ENCODE assay signal across 10 cellular contexts in genomic region chr20:13029687-13030510, GRCh38. TPM values are rescaled to one million over a fixed set of nuclear protein-coding genes. Genes with fewer than 3 reads are reported as not detected.
A peak's percentile ranks its signal among the peaks of the same experiment; 100 is the strongest.
DNase-seq lines count a peak whose midpoint lies in the region; ATAC-seq, FAIRE-seq and TF ChIP-seq lines count a peak whose summit lies in the region.
"Had no signal": no experiment of that assay in that cellular context is flagged by ENCODE, and none has a peak within 500 bp of the region (broad histone marks: within the 10 kb centered on the region; RNA-seq: fewer than 3 reads in every experiment).

No MANE protein-coding gene starts in this region.

- BruUV-seq in Caco-2 (replicated peaks; lab: Mats Ljungman, UMichigan) (TSS peak; percentile 38), endothelial cell of umbilical vein (replicated peaks; lab: Mats Ljungman, UMichigan) (no TSS peak)

- no peaks in the 10 kb centered on the region for H4K20me1 ChIP-seq in endothelial cell of umbilical vein (replicated peaks; ENCODE audit: control insufficient read depth, extremely low read depth, insufficient read depth, low read length)

- H3K4me1 ChIP-seq in Caco-2 (peaks cover 18% of the 10 kb centered on the region), endothelial cell of umbilical vein (ENCODE audit: control insufficient read depth, extremely low read depth, insufficient read depth, low read length) (peaks cover 11% of the 10 kb centered on the region)

- H3K4me3 ChIP-seq in Caco-2 (ENCODE audit: low read depth, low read length) (no peak overlapping the region), endothelial cell of umbilical vein (replicated peaks in 1 of 3; ENCODE audit: insufficient read depth in 1 of 3, low read depth in 1 of 3, low read length in 3 of 3) (no peak overlapping the region)

- ATAC-seq in omental fat pad (ENCODE audit: low FRiP score): peak; percentile 96
- ATAC-seq in HG03196 (IDR thresholded peaks at IDR 0.05; ENCODE audit: unreplicated experiment): no peak

- no peaks in the 10 kb centered on the region for H3K9me3 Mint-ChIP-seq in Caco-2 (ENCODE audit: unreplicated experiment)

- no peaks in the 10 kb centered on the region for H3K27me3 Mint-ChIP-seq in Caco-2 (ENCODE audit: insufficient read depth, unreplicated experiment)

- DNase-seq in Caco-2 (peak; percentile 66 to 75), LoVo (ENCODE audit: low spot score) (peak; percentile 90), endothelial cell of umbilical vein (ENCODE audit: low read depth, low spot score) (peak; percentile 18), omental fat pad (ENCODE audit: low spot score) (no peak), NOMO-1 treated with DMSO at 0.1 percent for 48 hours (lab: John Stamatoyannopoulos, UW; ENCODE audit: unreplicated experiment) (no peak), D721Med (ENCODE audit: insufficient read length, low spot score) (no peak), NCI-H2029 treated with DMSO at 0.1 percent for 48 hours (lab: John Stamatoyannopoulos, UW) (no peak)
- DNase-seq: activated naive CD4-positive, alpha-beta T cell; immature natural killer cell had no signal

- H3K79me2 ChIP-seq in endothelial cell of umbilical vein (ENCODE audit: control insufficient read depth, insufficient read depth, low read length): no peaks in the 10 kb centered on the region

- peak overlapping the region; percentile 15 for H2AFZ ChIP-seq in endothelial cell of umbilical vein (ENCODE audit: low read depth, low read length)

- H3K36me3 ChIP-seq in Caco-2 (ENCODE audit: control insufficient read depth, insufficient read depth, low read length) (peaks cover 5% of the 10 kb centered on the region), endothelial cell of umbilical vein (ENCODE audit: control insufficient read depth in 2 of 2, extremely low read depth in 1 of 2, insufficient read depth in 2 of 2, low read length in 2 of 2) (no peaks in the 10 kb centered on the region)

- no peaks in the 10 kb centered on the region for H3K9me3 ChIP-seq in Caco-2
- no peaks in the 10 kb centered on the region for H3K9me3 ChIP-seq in endothelial cell of umbilical vein (replicated peaks; ENCODE audit: control insufficient read depth, insufficient read depth, low read length)

- POLR2A ChIA-PET in Caco-2 (lab: Charles Lee) (no interaction called here), endothelial cell of umbilical vein (lab: Charles Lee) (no interaction called here)

- FAIRE-seq in endothelial cell of umbilical vein (lab: Jason Lieb, UNC) (peak; percentile 70), D721Med (lab: Jason Lieb, UNC) (no peak)

- H3K9me1 ChIP-seq in endothelial cell of umbilical vein (replicated peaks; ENCODE audit: control insufficient read depth, extremely low read depth, insufficient read depth, low read length): no peaks in the 10 kb centered on the region

- TF ChIP-seq POLR2A in endothelial cell of umbilical vein (IDR thresholded peaks at IDR 0.05; ENCODE audit: low read depth, low read length): no peak

- intact Hi-C loops in Caco-2 (cut with micrococcal nuclease; ENCODE audit: unreplicated experiment) (loop anchor here (1.0 kb wide), 1 partner anchor 21 kb away; no protein-coding TSS in a partner anchor), endothelial cell of umbilical vein (cut with micrococcal nuclease) (no loop called here)

- peaks cover 11% of the 10 kb centered on the region for H3K36me3 Mint-ChIP-seq in Caco-2 (ENCODE audit: insufficient read depth, unreplicated experiment)

- no peak overlapping the region for H3K9ac ChIP-seq in endothelial cell of umbilical vein (replicated peaks; ENCODE audit: extremely low read depth, insufficient read depth, low read length)

- dilution Hi-C loops in endothelial cell of umbilical vein (cut with MboI; ENCODE audit: extremely low pct_ligation_motif_present, low sequenced_read_pairs): no loop called here

- CTCF ChIA-PET in Caco-2 (lab: Charles Lee): interaction anchor here (1.3 kb wide), 1 partner anchor 60 kb away, joined by 3 read pairs; no protein-coding TSS in a partner anchor
- CTCF ChIA-PET in endothelial cell of umbilical vein (lab: Charles Lee): interaction anchor here (1.1 to 1.3 kb wide), 2 partner anchors 9 to 12 kb away, joined by 4 read pairs; no protein-coding TSS in a partner anchor

- H3K4me3 Mint-ChIP-seq in Caco-2 (ENCODE audit: unreplicated experiment): peak overlapping the region; percentile 22
- H3K4me3 Mint-ChIP-seq: immature natural killer cell had no signal

- no peak overlapping the region for H3K4me2 ChIP-seq in endothelial cell of umbilical vein (ENCODE audit: insufficient read depth, low read length)

- H3K27me3 ChIP-seq in Caco-2 (replicated peaks; ENCODE audit: control insufficient read depth, insufficient read depth, low read length) (no peaks in the 10 kb centered on the region), endothelial cell of umbilical vein (ENCODE audit: control insufficient read depth in 2 of 2, insufficient read depth in 2 of 2, low read length in 2 of 2) (no peaks in the 10 kb centered on the region)

- peak overlapping the region; percentile 28 for H3K27ac Mint-ChIP-seq in Caco-2 (ENCODE audit: unreplicated experiment)
- H3K27ac Mint-ChIP-seq: immature natural killer cell had no signal

- no peak overlapping the region for H3K27ac ChIP-seq in endothelial cell of umbilical vein (ENCODE audit: insufficient read depth, low read depth, low read length)

- TF ChIP-seq CTCF in Caco-2 (IDR thresholded peaks at IDR 0.05; ENCODE audit: insufficient read depth in 1 of 2, low read depth in 1 of 2, low read length in 1 of 2, severe bottlenecking in 1 of 2, unreplicated experiment in 1 of 2) (no peak), endothelial cell of umbilical vein (IDR thresholded peaks at IDR 0.05; ENCODE audit: extremely low read depth in 1 of 2, insufficient read depth in 1 of 2, low read depth in 1 of 2, low read length in 2 of 2) (no peak), omental fat pad (IDR thresholded peaks at IDR 0.05) (no peak), D721Med (IDR thresholded peaks at IDR 0.05; ENCODE audit: insufficient read depth, missing control alignments) (no peak)

- H3K4me1 Mint-ChIP-seq in Caco-2 (ENCODE audit: low read depth, unreplicated experiment): peaks cover 14% of the 10 kb centered on the region
- H3K4me1 Mint-ChIP-seq: immature natural killer cell had no signal

TF ChIP-seq in endothelial cell of umbilical vein, 7 proteins besides CTCF, POLR2A, EP300 and RAD21:
- TF ChIP-seq MAX (IDR thresholded peaks at IDR 0.05; ENCODE audit: insufficient read depth, insufficient read length): no peak
- no peak for TF ChIP-seq EZH2 (IDR thresholded peaks at IDR 0.05; ENCODE audit: borderline replicate concordance, low read depth, low read length, severe bottlenecking)
- TF ChIP-seq FOS (IDR thresholded peaks at IDR 0.05; ENCODE audit: borderline replicate concordance, insufficient read depth, low read length): peak; percentile 91
- no peak for TF ChIP-seq MYC (IDR thresholded peaks at IDR 0.05; ENCODE audit: low read depth, low read length)
- no peak for TF ChIP-seq POLR2AphosphoS5 (IDR thresholded peaks at IDR 0.05; ENCODE audit: insufficient read depth, low read depth, low read length)
- TF ChIP-seq GATA2 (IDR thresholded peaks at IDR 0.05; ENCODE audit: insufficient read depth, insufficient read length, low read depth, low read length): no peak
- TF ChIP-seq JUN (IDR thresholded peaks at IDR 0.05; ENCODE audit: borderline replicate concordance, insufficient read depth, insufficient read length, low read depth): peak; percentile 35

RNA-seq across cellular contexts. Expression of gene SPTLC3, which starts 21.1 kb away (rescaled TPM):
- total RNA-seq in Caco-2 (2022) (31.5 and 34.7 TPM in 2 replicates), endothelial cell of umbilical vein (0.23 and 0.29 TPM in 2 replicates), omental fat pad (1 to 10 TPM; 5.5 to 9.7 (median 8.4) TPM)
- polyA plus RNA-seq in endothelial cell of umbilical vein: 0.05 and 0.35 TPM in 2 replicates
- 0.15 and 0.16 TPM in 2 replicates for polyA plus RNA-seq in endothelial cell of umbilical vein (2011; cell fraction: cytosol; rRNA removed)
- 0.13 and 0.17 TPM in 2 replicates for polyA plus RNA-seq in endothelial cell of umbilical vein (2011; cell fraction: nucleus; rRNA removed)
- 0.03 and 0.30 TPM in 2 replicates for polyA plus RNA-seq in endothelial cell of umbilical vein (2012)
- 0.08 TPM in 1 of 2 replicates, not detected in the other for polyA minus RNA-seq in endothelial cell of umbilical vein
- not detected for polyA minus RNA-seq in endothelial cell of umbilical vein (2011; cell fraction: cytosol; rRNA and poly(A)+ RNA removed)
- 0.19 and 0.34 TPM in 2 replicates for polyA minus RNA-seq in endothelial cell of umbilical vein (2011; cell fraction: nucleus; rRNA and poly(A)+ RNA removed)

Comparison
In these comparisons a context has a peak if more than half of its experiments do, and no peak if none do; other contexts are left out.
1. DNase-seq: peak in Caco-2 (2 of 2), LoVo (single experiment) and endothelial cell of umbilical vein (single experiment); none in omental fat pad (single experiment), NOMO-1 treated with DMSO at 0.1 percent for 48 hours (single experiment), D721Med (single experiment) and NCI-H2029 treated with DMSO at 0.1 percent for 48 hours (single experiment).